In the genomic region with DNA sequence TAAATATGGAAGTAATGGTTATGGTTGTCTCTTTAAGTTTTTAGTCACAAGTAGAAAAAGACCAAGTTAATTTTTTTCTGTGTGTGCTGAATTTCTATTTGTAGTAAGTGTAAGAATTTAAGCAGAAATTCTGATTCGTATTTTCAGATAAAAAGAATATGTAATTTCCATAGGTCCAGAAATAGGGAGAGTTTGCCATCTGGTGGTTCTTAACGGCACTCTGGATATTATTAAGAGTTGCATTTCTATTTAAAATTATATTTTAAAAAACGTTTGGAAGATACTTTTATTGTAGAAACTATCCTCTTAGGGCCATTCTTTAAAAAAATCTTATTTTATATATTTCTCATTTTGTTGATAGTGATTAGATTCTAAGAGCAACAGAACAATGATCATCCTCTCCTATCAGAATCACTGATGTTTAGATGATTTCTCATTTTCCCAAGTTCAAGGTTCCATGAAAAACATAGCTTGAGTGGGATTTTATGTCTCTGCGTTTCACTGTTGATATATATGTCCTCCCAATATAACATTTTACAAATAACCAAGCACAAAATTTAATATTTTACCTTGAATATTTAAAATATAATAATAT, we compare ENCODE assay signal across 9 cellular contexts.
DNase-seq lines count a peak whose midpoint lies in the region; ATAC-seq and TF ChIP-seq lines count a peak whose summit lies in the region.
"Had no signal": no experiment of that assay in that cellular context is flagged by ENCODE, and none has a peak within 500 bp of the region (broad histone marks: within the 10 kb centered on the region; RNA-seq: fewer than 3 reads in every experiment).

No MANE protein-coding gene starts in this region.

- H3K4me3 Mint-ChIP-seq in activated T-helper 17 cell treated with anti-CD3 and anti-CD28 coated beads, Interleukin-2, amount 50 U/mL, for 72 hours: no peak overlapping the region

- 26% methylated on average over 4 of the region's 4 CpGs for WGBS in prostate gland

- H3K27me3 Mint-ChIP-seq in activated T-helper 17 cell treated with anti-CD3 and anti-CD28 coated beads, Interleukin-2, amount 50 U/mL, for 72 hours: no peaks in the 10 kb centered on the region

- no peaks in the 10 kb centered on the region for H3K36me3 ChIP-seq in prostate gland

- intact Hi-C loops in prostate gland (cut with DNase I) (loop anchor here (5.0 kb wide), 1 partner anchor 161 kb away; no protein-coding TSS in a partner anchor), left ventricle myocardium superior (cut with micrococcal nuclease) (no loop called here)

- H3K9me3 Mint-ChIP-seq in activated T-helper 17 cell treated with anti-CD3 and anti-CD28 coated beads, Interleukin-2, amount 50 U/mL, for 72 hours: no peaks in the 10 kb centered on the region

- no peaks in the 10 kb centered on the region for H3K27me3 ChIP-seq in prostate gland (replicated peaks; ENCODE audit: insufficient read depth)

- ATAC-seq in activated T-helper 17 cell treated with anti-CD3 and anti-CD28 coated beads, Interleukin-2, amount 50 U/mL, for 72 hours (replicated peaks): no peak
- no peak for ATAC-seq in left ventricle myocardium superior

- no peaks in the 10 kb centered on the region for H3K9me3 ChIP-seq in prostate gland

- H3K36me3 Mint-ChIP-seq in activated T-helper 17 cell treated with anti-CD3 and anti-CD28 coated beads, Interleukin-2, amount 50 U/mL, for 72 hours (ENCODE audit: low read depth): no peaks in the 10 kb centered on the region

- no peak overlapping the region for H3K27ac ChIP-seq in prostate gland

- no peak overlapping the region for H3K27ac Mint-ChIP-seq in activated T-helper 17 cell treated with anti-CD3 and anti-CD28 coated beads, Interleukin-2, amount 50 U/mL, for 72 hours

- H3K4me1 ChIP-seq in prostate gland (replicated peaks): no peaks in the 10 kb centered on the region

- H3K4me1 Mint-ChIP-seq in activated T-helper 17 cell treated with anti-CD3 and anti-CD28 coated beads, Interleukin-2, amount 50 U/mL, for 72 hours: no peaks in the 10 kb centered on the region

- H3K4me3 ChIP-seq in GM12864 (ENCODE audit: low read depth, low read length) (no peak overlapping the region), epithelial cell of esophagus (ENCODE audit: low read length) (no peak overlapping the region), prostate gland (no peak overlapping the region)

- TF ChIP-seq CTCF in GM12864 (IDR thresholded peaks at IDR 0.05; ENCODE audit: low read depth, low read length, missing control alignments): peak; percentile 19
- peak; percentile 57 for TF ChIP-seq CTCF in epithelial cell of esophagus (IDR thresholded peaks at IDR 0.05; ENCODE audit: insufficient read depth, low read depth, low read length, missing control alignments)
- TF ChIP-seq CTCF in prostate gland (IDR thresholded peaks at IDR 0.05): peak in 3 of 4 experiments; percentile 20 to 51 (median 50)

- TF ChIP-seq POLR2A in prostate gland (IDR thresholded peaks at IDR 0.05): no peak

- DNase-seq in GM12864 (ENCODE audit: low read depth) (no peak), NCI-H69 (lab: John Stamatoyannopoulos, UW) (peak; percentile 12), epithelial cell of esophagus (ENCODE audit: low read depth) (peak; percentile 43), prostate gland (ENCODE audit: low spot score) (no peak), medulla oblongata (ENCODE audit: extremely low spot score) (no peak), left ventricle myocardium superior (no peak)
- DNase-seq: activated CD8-positive, alpha-beta memory T cell treated with anti-CD3 and anti-CD28 coated beads, Interleukin-2, amount 50 U/mL, for 48 hours; NCI-H2081 treated with DMSO at 0.1 percent for 48 hours had no signal

Comparison
In these comparisons a context has a peak if more than half of its experiments do, and no peak if none do; other contexts are left out.
1. DNase-seq: peak in NCI-H69 (single experiment) and epithelial cell of esophagus (single experiment); none in GM12864 (single experiment), prostate gland (single experiment), medulla oblongata (single experiment) and left ventricle myocardium superior (single experiment).
2. Peak in every context shown above with its lines, with median percentiles within 50 percentile points of each other: CTCF ChIP-seq.